In genomic region chr19:15284896-15285295, GRCh38 we compare ENCODE assay signal across 14 cellular contexts. TPM values are rescaled to one million over a fixed set of nuclear protein-coding genes. Genes with fewer than 3 reads are reported as not detected.
DNase-seq lines count a peak whose midpoint lies in the region; ATAC-seq, FAIRE-seq and TF ChIP-seq lines count a peak whose summit lies in the region.
"Had no signal": no experiment of that assay in that cellular context is flagged by ENCODE, and none has a peak within 500 bp of the region (broad histone marks: within the 10 kb centered on the region; RNA-seq: fewer than 3 reads in every experiment).

No MANE protein-coding gene starts in this region.

- FAIRE-seq in astrocyte (lab: Jason Lieb, UNC) = no peak

- H2AK9ac ChIP-seq in IMR-90 (replicated peaks; ENCODE audit: low read depth, low read length, poor library complexity) = peak overlapping the region; percentile 66

- no peak overlapping the region for H2BK5ac ChIP-seq in IMR-90 (ENCODE audit: low read depth, low read length, poor library complexity, severe bottlenecking)

- H3K79me2 ChIP-seq in astrocyte (ENCODE audit: insufficient read depth, low read length) = peaks cover 100% of the 10 kb centered on the region

- dilution Hi-C loops in IMR-90 (cut with HindIII; ENCODE audit: low sequenced_read_pairs, unreplicated experiment) = no loop called here

- H2BK120ac ChIP-seq in IMR-90 (ENCODE audit: low read depth, low read length) = no peak overlapping the region

- DNase-seq in CD4-positive, CD25-positive, alpha-beta regulatory T cell = no peak
- DNase-seq in IMR-90 = no peak
- DNase-seq in astrocyte (ENCODE audit: low read depth) = no peak
- no peak for DNase-seq in neural crest cell (ENCODE audit: low read depth, low spot score)
- DNase-seq in hypothalamus (lab: John Stamatoyannopoulos, UW) = no peak
- no peak for DNase-seq in activated CD4-positive, CD25-positive, alpha-beta regulatory T cell (lab: John Stamatoyannopoulos, UW)
- DNase-seq in NCI-H446 treated with DMSO at 0.1 percent for 48 hours (lab: John Stamatoyannopoulos, UW) = no peak
- no peak for DNase-seq in effector memory CD4-positive, alpha-beta T cell
- DNase-seq: MM.1S; NCI-H2171 treated with DMSO at 0.1 percent for 48 hours; stimulated activated CD4-positive, alpha-beta T cell treated with anti-CD3 and anti-CD28 coated beads, Interleukin-4, amount 100 ng/mL, for 1 hour had no signal

- intact Hi-C loops in IMR-90 (cut with micrococcal nuclease) = loop anchor here (5.0 kb wide), 1 partner anchor 37 kb away; no protein-coding TSS in a partner anchor

- H3K27ac ChIP-seq in CD4-positive, CD25-positive, alpha-beta regulatory T cell (ENCODE audit: insufficient read depth, low read length, poor library complexity, severe bottlenecking) = no peak overlapping the region
- H3K27ac ChIP-seq in IMR-90 (ENCODE audit: insufficient read depth, low read length) (no peak overlapping the region), astrocyte (ENCODE audit: low read depth, low read length) (no peak overlapping the region)
- no peak overlapping the region for H3K27ac ChIP-seq in effector memory CD4-positive, alpha-beta T cell (ENCODE audit: insufficient read depth, low read length, poor library complexity, severe bottlenecking)
- H3K27ac ChIP-seq: HL-60 had no signal

- H3K9me3 ChIP-seq in CD4-positive, CD25-positive, alpha-beta regulatory T cell (ENCODE audit: control insufficient read depth in 2 of 2, low read length in 2 of 2) = no peaks in the 10 kb centered on the region
- H3K9me3 ChIP-seq in IMR-90 (ENCODE audit: control insufficient read depth, insufficient read depth, low read length) = no peaks in the 10 kb centered on the region
- no peaks in the 10 kb centered on the region for H3K9me3 ChIP-seq in astrocyte (ENCODE audit: insufficient read depth, low read depth, low read length)
- no peaks in the 10 kb centered on the region for H3K9me3 ChIP-seq in effector memory CD4-positive, alpha-beta T cell (ENCODE audit: control insufficient read depth, low read length)

- H3K27me3 Mint-ChIP-seq in CD4-positive, CD25-positive, alpha-beta regulatory T cell = no peaks in the 10 kb centered on the region
- no peaks in the 10 kb centered on the region for H3K27me3 Mint-ChIP-seq in astrocyte (ENCODE audit: low read depth, unreplicated experiment)
- H3K27me3 Mint-ChIP-seq in neural crest cell (ENCODE audit: low read depth) = no peaks in the 10 kb centered on the region

- no peak overlapping the region for H2BK15ac ChIP-seq in IMR-90 (ENCODE audit: low read depth, low read length)

- H3K9ac ChIP-seq in IMR-90 (ENCODE audit: low read depth, low read length) (no peak overlapping the region), astrocyte (ENCODE audit: low read length) (no peak overlapping the region)

- TF ChIP-seq CTCF in IMR-90 (conservative IDR thresholded peaks at IDR 0.05; ENCODE audit: low read depth, low read length) (no peak), astrocyte (IDR thresholded peaks at IDR 0.05; ENCODE audit: insufficient read depth, low read depth, low read length) (no peak), neural crest cell (conservative IDR thresholded peaks at IDR 0.05) (no peak)

- TF ChIP-seq POLR2A in IMR-90 (IDR thresholded peaks at IDR 0.05; ENCODE audit: low read depth, low read length) = no peak

- H3K4me1 ChIP-seq in CD4-positive, CD25-positive, alpha-beta regulatory T cell (ENCODE audit: control insufficient read depth, insufficient read depth, low read length, poor library complexity, severe bottlenecking) = peaks cover 98% of the 10 kb centered on the region
- H3K4me1 ChIP-seq in IMR-90 (ENCODE audit: control insufficient read depth, insufficient read depth, low read length) (peaks cover 45% of the 10 kb centered on the region), astrocyte (ENCODE audit: insufficient read depth, low read length) (peaks cover 37% of the 10 kb centered on the region)
- peaks cover 79% of the 10 kb centered on the region for H3K4me1 ChIP-seq in effector memory CD4-positive, alpha-beta T cell (ENCODE audit: control insufficient read depth, insufficient read depth, low read length, poor library complexity, severe bottlenecking)

- ATAC-seq in CD4-positive, CD25-positive, alpha-beta regulatory T cell (ENCODE audit: low read depth in 2 of 2) = peak in 1 of 2 donors; percentile 26
- ATAC-seq in IMR-90 (ENCODE audit: low read depth) = no peak

- peaks cover 100% of the 10 kb centered on the region for H4K20me1 ChIP-seq in IMR-90 (ENCODE audit: insufficient read depth, low read length)
- H4K20me1 ChIP-seq in astrocyte (ENCODE audit: insufficient read depth, low read length) = peaks cover 97% of the 10 kb centered on the region

- H2BK20ac ChIP-seq in IMR-90 (ENCODE audit: low read depth, low read length) = no peak overlapping the region

- BruUV-seq in IMR-90 (replicated peaks; lab: Mats Ljungman, UMichigan) = no TSS peak

- peak overlapping the region; percentile 59 for H3K4me3 ChIP-seq in CD4-positive, CD25-positive, alpha-beta regulatory T cell (ENCODE audit: low read depth, low read length)
- H3K4me3 ChIP-seq in IMR-90 (ENCODE audit: insufficient read depth, low read depth, low read length) (no peak overlapping the region), astrocyte (ENCODE audit: insufficient read depth, low read depth, low read length) (no peak overlapping the region)
- H3K4me3 ChIP-seq in effector memory CD4-positive, alpha-beta T cell (ENCODE audit: insufficient read depth, low read depth, low read length, poor library complexity, severe bottlenecking) = no peak overlapping the region

- H3K9me1 ChIP-seq in IMR-90 (ENCODE audit: insufficient read depth, low read length) = peaks cover 74% of the 10 kb centered on the region

- H3K4me3 Mint-ChIP-seq in CD4-positive, CD25-positive, alpha-beta regulatory T cell = peak overlapping the region; percentile 61 to 78 (median 68)
- no peak overlapping the region for H3K4me3 Mint-ChIP-seq in astrocyte (ENCODE audit: unreplicated experiment)
- peak overlapping the region; percentile 68 for H3K4me3 Mint-ChIP-seq in neural crest cell

- H3K18ac ChIP-seq in IMR-90 (ENCODE audit: low read depth, low read length) = no peak overlapping the region

- no peaks in the 10 kb centered on the region for H3K36me3 Mint-ChIP-seq in CD4-positive, CD25-positive, alpha-beta regulatory T cell
- H3K36me3 Mint-ChIP-seq in astrocyte (ENCODE audit: low read depth, unreplicated experiment) (peaks cover 3% of the 10 kb centered on the region), neural crest cell (ENCODE audit: low read depth) (no peaks in the 10 kb centered on the region)

- H3K23ac ChIP-seq in IMR-90 (ENCODE audit: low read depth, low read length) = peak overlapping the region; percentile 46; the same call in 1 of the 2 replicates

- H2AK5ac ChIP-seq in IMR-90 (ENCODE audit: low read depth, low read length) = no peak overlapping the region

- H3K36me3 ChIP-seq in CD4-positive, CD25-positive, alpha-beta regulatory T cell (ENCODE audit: control insufficient read depth, insufficient read depth, low read length) = no peaks in the 10 kb centered on the region
- no peaks in the 10 kb centered on the region for H3K36me3 ChIP-seq in IMR-90 (ENCODE audit: control insufficient read depth, insufficient read depth, low read length)
- H3K36me3 ChIP-seq in astrocyte (ENCODE audit: insufficient read depth, low read length) = no peaks in the 10 kb centered on the region
- no peaks in the 10 kb centered on the region for H3K36me3 ChIP-seq in effector memory CD4-positive, alpha-beta T cell (ENCODE audit: control insufficient read depth, insufficient read depth, low read length)

- peak overlapping the region; percentile 13; the same call in 1 of the 2 replicates for H3K14ac ChIP-seq in IMR-90 (replicated peaks; ENCODE audit: low read depth, low read length)

- no peaks in the 10 kb centered on the region for H3K9me3 Mint-ChIP-seq in CD4-positive, CD25-positive, alpha-beta regulatory T cell
- H3K9me3 Mint-ChIP-seq in astrocyte (ENCODE audit: unreplicated experiment) (no peaks in the 10 kb centered on the region), neural crest cell (no peaks in the 10 kb centered on the region)

- H3K4ac ChIP-seq in IMR-90 (ENCODE audit: low read depth, low read length) = no peak overlapping the region

- CTCF ChIA-PET in IMR-90 (lab: Yijun Ruan, JAX) = interaction anchor here (0.5 to 0.8 kb wide), 2 partner anchors 33 to 110 kb away, joined by 3 read pairs; no protein-coding TSS in a partner anchor

- no peak overlapping the region for H3K56ac ChIP-seq in IMR-90 (ENCODE audit: extremely low read depth, insufficient read depth, low read length)

- in situ Hi-C loops in IMR-90 (cut with MboI; ENCODE audit: low sequenced_read_pairs) = no loop called here

- H4K5ac ChIP-seq in IMR-90 (ENCODE audit: low read depth, low read length) = no peak overlapping the region

- H3K27ac Mint-ChIP-seq in CD4-positive, CD25-positive, alpha-beta regulatory T cell = peak overlapping the region; percentile 75 to 91 (median 85)
- H3K27ac Mint-ChIP-seq in astrocyte (ENCODE audit: unreplicated experiment) (peak overlapping the region; percentile 58), neural crest cell (ENCODE audit: unreplicated experiment) (peak overlapping the region; percentile 39)

- POLR2A ChIA-PET in IMR-90 (lab: Charles Lee; ENCODE audit: unreplicated experiment) = no interaction called here

- no peak for TF ChIP-seq RAD21 in IMR-90 (IDR thresholded peaks at IDR 0.05; ENCODE audit: low read length)

- H3K4me2 ChIP-seq in IMR-90 (ENCODE audit: low read depth, low read length) (no peak overlapping the region), astrocyte (ENCODE audit: low read length) (no peak overlapping the region)

- no peak overlapping the region for H4K91ac ChIP-seq in IMR-90 (ENCODE audit: insufficient read depth, low read depth, low read length)

- H2AFZ ChIP-seq in IMR-90 (replicated peaks; ENCODE audit: low read length, poor library complexity) = no peak overlapping the region
- H2AFZ ChIP-seq in astrocyte (ENCODE audit: low read depth, low read length) = no peak overlapping the region

- WGBS in IMR-90 (ENCODE audit: extremely low coverage in 2 of 2, insufficient read length in 1 of 2), 2 experiments = no CpG with 5 or more reads among the region's 3 CpGs

- H3K27me3 ChIP-seq in CD4-positive, CD25-positive, alpha-beta regulatory T cell (ENCODE audit: control insufficient read depth, insufficient read depth, low read length) = no peaks in the 10 kb centered on the region
- H3K27me3 ChIP-seq in IMR-90 (ENCODE audit: control insufficient read depth, insufficient read depth, low read length) = no peaks in the 10 kb centered on the region
- H3K27me3 ChIP-seq in astrocyte (ENCODE audit: insufficient read depth, low read length) = no peaks in the 10 kb centered on the region
- H3K27me3 ChIP-seq in effector memory CD4-positive, alpha-beta T cell (replicated peaks; ENCODE audit: control insufficient read depth, insufficient read depth, low read length, poor library complexity, severe bottlenecking) = no peaks in the 10 kb centered on the region

- H3K79me1 ChIP-seq in IMR-90 (ENCODE audit: low read depth in 1 of 2, low read length in 2 of 2) = peaks cover 5 to 92% of the 10 kb centered on the region in 2 experiments; a peak in 3 of 4 replicates

- H3K4me1 Mint-ChIP-seq in CD4-positive, CD25-positive, alpha-beta regulatory T cell = peaks cover 42 to 98% (median 85%) of the 10 kb centered on the region in 4 donors
- H3K4me1 Mint-ChIP-seq in astrocyte (ENCODE audit: low read depth, unreplicated experiment) (peaks cover 82% of the 10 kb centered on the region), neural crest cell (peaks cover 84% of the 10 kb centered on the region)

- H4K8ac ChIP-seq in IMR-90 (ENCODE audit: low read depth in 2 of 2, low read length in 2 of 2) = no peak overlapping the region

RNA-seq across cellular contexts. Expression of gene BRD4, which starts 47.4 kb away (rescaled TPM):
- total RNA-seq in CD4-positive, CD25-positive, alpha-beta regulatory T cell = 168 TPM
- 10 to 100 TPM in 1 of 4 donors, 1 to 10 TPM in 3; 6.6 to 12.4 (median 9.3) TPM for polyA plus RNA-seq in CD4-positive, CD25-positive, alpha-beta regulatory T cell
- total RNA-seq in IMR-90 (2012; rRNA removed) (7.0 and 7.2 TPM in 2 replicates), astrocyte (116 and 128 TPM in 2 replicates), neural crest cell (152 and 158 TPM in 2 replicates)
- 19.9 and 21.1 TPM in 2 replicates for polyA plus RNA-seq in IMR-90 (2012; rRNA removed)
- polyA plus RNA-seq in IMR-90 (2012; cell fraction: cytosol; rRNA removed) = 9.0 and 15.0 TPM in 2 replicates
- 29.5 and 41.2 TPM in 2 replicates for polyA plus RNA-seq in IMR-90 (2012; cell fraction: nucleus; rRNA removed; ENCODE audit: low replicate concordance)

RNA-seq across cellular contexts. Expression of gene EPHX3, which starts 52.6 kb away (rescaled TPM):
- total RNA-seq in CD4-positive, CD25-positive, alpha-beta regulatory T cell = 0.22 TPM
- polyA plus RNA-seq in CD4-positive, CD25-positive, alpha-beta regulatory T cell = not detected
- total RNA-seq in IMR-90 (2012; rRNA removed) (0.18 TPM in 1 of 2 replicates, not detected in the other), astrocyte (0.54 and 0.87 TPM in 2 replicates), neural crest cell (1.0 and 1.1 TPM in 2 replicates)
- polyA plus RNA-seq in IMR-90 (2012; rRNA removed) = 0.12 and 0.16 TPM in 2 replicates
- 0.08 and 0.09 TPM in 2 replicates for polyA plus RNA-seq in IMR-90 (2012; cell fraction: cytosol; rRNA removed)
- polyA plus RNA-seq in IMR-90 (2012; cell fraction: nucleus; rRNA removed; ENCODE audit: low replicate concordance) = 0.78 and 1.2 TPM in 2 replicates
- total RNA-seq: lung microvascular endothelial cell, pulmonary artery endothelial cell had no signal

Comparison
In these comparisons a context has a peak if more than half of its experiments do, and no peak if none do; other contexts are left out.
1. RNA of gene BRD4, which starts 47.4 kb away (total RNA-seq): 168 TPM in CD4-positive, CD25-positive, alpha-beta regulatory T cell (single experiment), 152 to 158 TPM in neural crest cell and 116 to 128 TPM in astrocyte; 7.0 to 7.2 TPM in IMR-90; every median in the first group is over 10 times any median in the second.
2. Peak in every context shown above with its lines, with median percentiles within 50 percentile points of each other: H3K27ac Mint-ChIP-seq.